Comparison of ENCODE assay signal across 19 cellular contexts in the genomic region with DNA sequence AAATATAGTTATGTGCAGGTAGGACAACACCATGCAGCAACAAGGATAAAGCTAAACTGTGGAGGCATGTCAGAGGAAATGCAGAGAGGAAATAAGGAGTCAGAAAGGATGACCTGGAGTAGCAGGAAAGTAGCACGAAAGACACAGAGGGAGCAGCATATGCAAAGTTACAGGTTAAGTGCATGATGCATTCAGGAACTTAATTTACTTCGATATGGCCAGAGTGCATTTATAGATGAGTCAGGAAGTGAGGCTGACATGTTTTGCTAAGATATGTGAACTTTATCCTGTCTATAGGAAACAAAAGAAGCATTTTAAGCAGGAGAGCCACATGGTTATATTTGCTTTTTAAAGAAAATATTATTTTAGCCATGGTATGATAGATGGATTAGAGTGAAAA. TPM values are rescaled to one million over a fixed set of nuclear protein-coding genes. Genes with fewer than 3 reads are reported as not detected.
"Had no signal": no experiment of that assay in that cellular context is flagged by ENCODE, and none has a peak within 500 bp of the region (broad histone marks: within the 10 kb centered on the region; RNA-seq: fewer than 3 reads in every experiment).

No MANE protein-coding gene starts in this region.

- H3K27me3 ChIP-seq: brain microvascular endothelial cell, neutrophil, pancreas, tibial nerve had no signal

- ATAC-seq: activated CD4-positive, alpha-beta T cell treated with anti-CD3 and anti-CD28 coated beads for 36 hours; activated naive CD8-positive, alpha-beta T cell treated with anti-CD3 and anti-CD28 coated beads, Interleukin-2, amount 50 U/mL, for 24 hours; lower lobe of right lung; natural killer cell treated with Interleukin-12 subunit alpha and Interleukin-12 subunit beta and Interleukin-15 and Interleukin-18, amount 100 ng/mL, for 72 hours; pancreas; T-helper 17 cell; WTC11 had no signal

- DNase-seq: activated CD4-positive, alpha-beta memory T cell treated with anti-CD3 and anti-CD28 coated beads for 36 hours; activated CD4-positive, alpha-beta T cell treated with anti-CD3 and anti-CD28 coated beads for 36 hours; activated naive CD4-positive, alpha-beta T cell; activated naive CD8-positive, alpha-beta T cell treated with anti-CD3 and anti-CD28 coated beads, Interleukin-2, amount 50 U/mL, for 24 hours; aorta; brain microvascular endothelial cell; foreskin fibroblast; hypothalamus; islet precursor cell; lower lobe of right lung; pancreas; retina; T-helper 17 cell had no signal

- FAIRE-seq: pancreas, urothelium cell line had no signal

- H3K4me1 ChIP-seq: pancreas had no signal

- H3K27ac ChIP-seq: brain microvascular endothelial cell, coronary artery, lower lobe of right lung, neutrophil, pancreas, tibial nerve had no signal

- H3K36me3 ChIP-seq: brain microvascular endothelial cell, lower lobe of right lung, pancreas, tibial nerve had no signal

- H3K9me3 ChIP-seq: lower lobe of right lung, neutrophil, pancreas, tibial nerve had no signal

- H3K4me3 ChIP-seq: coronary artery, lower lobe of right lung, pancreas, tibial nerve had no signal

RNA-seq across cellular contexts. Expression of a gene that starts 29.0 kb away (rescaled TPM):
- total RNA-seq: lower lobe of right lung had no signal
- polyA plus RNA-seq: aorta had no signal
